ENCODE assay signal across 1 cellular context in genomic region chr19:14432817-14433453, GRCh38.
TF ChIP-seq lines count a peak whose summit lies in the region.

Gene PKN1, plus strand, starts transcription at chr19:14433306. Its CDS starts 216 bp downstream, at chr19:14433522.

TF ChIP-seq in HepG2, 621 proteins besides CTCF, POLR2A, EP300 and RAD21 (continued from another document and continues in another):
- TF ChIP-seq BRF2 (CRISPR knock-in tag; IDR thresholded peaks at IDR 0.05) (no peak), ZFYVE20 (CRISPR knock-in tag; IDR thresholded peaks at IDR 0.05; ENCODE audit: borderline replicate concordance, low read depth) (no peak), TBP (CRISPR knock-in tag; IDR thresholded peaks at IDR 0.05) (no peak), SKI (IDR thresholded peaks at IDR 0.05; ENCODE audit: partially characterized antibody) (no peak), ZNF205 (CRISPR knock-in tag; IDR thresholded peaks at IDR 0.05) (no peak), ZNF556 (CRISPR knock-in tag; IDR thresholded peaks at IDR 0.05; ENCODE audit: borderline replicate concordance) (no peak), ZNF20 (CRISPR knock-in tag; IDR thresholded peaks at IDR 0.05) (no peak), ZNF275 (CRISPR knock-in tag; IDR thresholded peaks at IDR 0.05; ENCODE audit: borderline replicate concordance) (no peak), ZNF740 (CRISPR knock-in tag; IDR thresholded peaks at IDR 0.05) (no peak), PHB2 (IDR thresholded peaks at IDR 0.05; ENCODE audit: partially characterized antibody) (no peak), SSRP1 (CRISPR knock-in tag; IDR thresholded peaks at IDR 0.05) (no peak), RBAK (CRISPR knock-in tag; IDR thresholded peaks at IDR 0.05) (no peak), ERF (CRISPR knock-in tag; IDR thresholded peaks at IDR 0.05) (no peak), ZNF746 (CRISPR knock-in tag; IDR thresholded peaks at IDR 0.05) (no peak), ZUFSP (CRISPR knock-in tag; IDR thresholded peaks at IDR 0.05; ENCODE audit: borderline replicate concordance) (no peak), PREB (CRISPR knock-in tag; IDR thresholded peaks at IDR 0.05) (no peak), RFXANK (CRISPR knock-in tag; IDR thresholded peaks at IDR 0.05) (no peak), ZSCAN25 (CRISPR knock-in tag; IDR thresholded peaks at IDR 0.05) (no peak), SAP130 (CRISPR knock-in tag; IDR thresholded peaks at IDR 0.05; ENCODE audit: low read depth) (peak; percentile 1; the same call in 1 of the 2 replicates), KLF13 (CRISPR knock-in tag; IDR thresholded peaks at IDR 0.05) (no peak), ZNF839 (CRISPR knock-in tag; IDR thresholded peaks at IDR 0.05; ENCODE audit: borderline replicate concordance) (no peak), FOXO1 (CRISPR knock-in tag; IDR thresholded peaks at IDR 0.05) (no peak), BHLHE40 (IDR thresholded peaks at IDR 0.05; ENCODE audit: low read length) (peak; percentile 64; the same call in 1 of the 2 replicates), LBX2 (CRISPR knock-in tag; IDR thresholded peaks at IDR 0.05; ENCODE audit: borderline replicate concordance) (no peak), ZNF335 (CRISPR knock-in tag; IDR thresholded peaks at IDR 0.05) (no peak), CENPBD1 (CRISPR knock-in tag; IDR thresholded peaks at IDR 0.05; ENCODE audit: borderline replicate concordance, low read depth) (no peak), ZBTB49 (CRISPR knock-in tag; IDR thresholded peaks at IDR 0.05; ENCODE audit: borderline replicate concordance) (no peak), CREB3 (CRISPR knock-in tag; IDR thresholded peaks at IDR 0.05) (no peak), MXI1 (IDR thresholded peaks at IDR 0.05; ENCODE audit: borderline replicate concordance, low read depth, low read length) (peak; percentile 23; the same call in 1 of the 3 replicates), PAF1 (CRISPR knock-in tag; IDR thresholded peaks at IDR 0.05) (no peak), ZMYM3 (CRISPR knock-in tag; IDR thresholded peaks at IDR 0.05) (peak; percentile 66; the same call in 1 of the 2 replicates), ZNF772 (CRISPR knock-in tag; IDR thresholded peaks at IDR 0.05) (no peak), ZFX (CRISPR knock-in tag; IDR thresholded peaks at IDR 0.05; ENCODE audit: low read depth) (peak; percentile 35; the same call in 1 of the 2 replicates), ZNF672 (CRISPR knock-in tag; IDR thresholded peaks at IDR 0.05) (no peak), SMYD3 (CRISPR knock-in tag; IDR thresholded peaks at IDR 0.05) (no peak), MEF2D (CRISPR knock-in tag; IDR thresholded peaks at IDR 0.05) (no peak), KMT2B (CRISPR knock-in tag; IDR thresholded peaks at IDR 0.05) (no peak), CCDC6 (CRISPR knock-in tag; IDR thresholded peaks at IDR 0.05) (no peak), ZNF292 (CRISPR knock-in tag; IDR thresholded peaks at IDR 0.05; ENCODE audit: borderline replicate concordance, low read depth) (no peak), ZNF329 (CRISPR knock-in tag; IDR thresholded peaks at IDR 0.05; ENCODE audit: low read depth) (no peak), ATF3 (CRISPR knock-in tag; IDR thresholded peaks at IDR 0.05) (no peak), ZNF441 (CRISPR knock-in tag; IDR thresholded peaks at IDR 0.05; ENCODE audit: borderline replicate concordance) (no peak), ZNF816 (CRISPR knock-in tag; IDR thresholded peaks at IDR 0.05; ENCODE audit: borderline replicate concordance) (no peak), KAT8 (CRISPR knock-in tag; IDR thresholded peaks at IDR 0.05) (peak; percentile 60; the same call in 1 of the 2 replicates), AGO1 (IDR thresholded peaks at IDR 0.05; ENCODE audit: low read depth, low read length, poor library complexity, severe bottlenecking) (no peak), ZNF17 (CRISPR knock-in tag; IDR thresholded peaks at IDR 0.05) (no peak), ZNF280D (CRISPR knock-in tag; IDR thresholded peaks at IDR 0.05) (no peak), ZZZ3 (CRISPR knock-in tag; IDR thresholded peaks at IDR 0.05; ENCODE audit: borderline replicate concordance) (0 out of 2 replicates have a peak, but pooled peaks have one; percentile 42), ZNF354B (CRISPR knock-in tag; IDR thresholded peaks at IDR 0.05) (no peak), MTF2 (CRISPR knock-in tag; IDR thresholded peaks at IDR 0.05; ENCODE audit: borderline replicate concordance) (no peak), IRF2 (CRISPR knock-in tag; IDR thresholded peaks at IDR 0.05) (no peak), DMTF1 (CRISPR knock-in tag; IDR thresholded peaks at IDR 0.05) (no peak), TFAP4 (IDR thresholded peaks at IDR 0.05; ENCODE audit: borderline replicate concordance, low read depth) (no peak), RFX1 (IDR thresholded peaks at IDR 0.05) (no peak)
